Comparison of ENCODE assay signal across 9 cellular contexts in genomic region chr4:76090241-76090691, GRCh38. TPM values are rescaled to one million over a fixed set of nuclear protein-coding genes. Genes with fewer than 3 reads are reported as not detected.
A peak's percentile ranks its signal among the peaks of the same experiment; 100 is the strongest.
DNase-seq lines count a peak whose midpoint lies in the region; ATAC-seq and TF ChIP-seq lines count a peak whose summit lies in the region.
"Had no signal": no experiment of that assay in that cellular context is flagged by ENCODE, and none has a peak within 500 bp of the region (broad histone marks: within the 10 kb centered on the region; RNA-seq: fewer than 3 reads in every experiment).

No MANE protein-coding gene starts in this region.

- peak; percentile 48 for ATAC-seq in GM18870 (IDR thresholded peaks at IDR 0.05; ENCODE audit: unreplicated experiment)
- peak; percentile 94 to 97 (median 94) for ATAC-seq in natural killer cell
- no peak for ATAC-seq in HG02610 (IDR thresholded peaks at IDR 0.05; ENCODE audit: unreplicated experiment)

- peak overlapping the region; percentile 35 to 65 for H3K27ac Mint-ChIP-seq in natural killer cell

- no peak overlapping the region for H3K4me3 ChIP-seq in choroid plexus epithelial cell (ENCODE audit: low read depth, low read length)
- H3K4me3 ChIP-seq: SJSA1 had no signal

- no peaks in the 10 kb centered on the region for H3K36me3 Mint-ChIP-seq in natural killer cell

- H3K4me1 Mint-ChIP-seq in natural killer cell = peaks cover 5 to 11% of the 10 kb centered on the region in 2 donors

- TF ChIP-seq CTCF in choroid plexus epithelial cell (conservative IDR thresholded peaks at IDR 0.05; ENCODE audit: low read depth, low read length) (no peak), natural killer cell (IDR thresholded peaks at IDR 0.05) (no peak)

- intact Hi-C loops in natural killer cell (cut with micrococcal nuclease) = no loop called here

- no peaks in the 10 kb centered on the region for H3K9me3 Mint-ChIP-seq in natural killer cell

- H3K4me3 Mint-ChIP-seq in natural killer cell = no peak overlapping the region

- H3K27me3 Mint-ChIP-seq in natural killer cell (ENCODE audit: low read depth in 2 of 2) = peaks cover 0 to 5% of the 10 kb centered on the region in 2 donors

- DNase-seq in M059J (ENCODE audit: low read depth) (peak; percentile 78), choroid plexus epithelial cell (ENCODE audit: low read depth) (peak; percentile 97), natural killer cell (no peak), LoVo (ENCODE audit: low spot score) (no peak), COLO668 (lab: John Stamatoyannopoulos, UW; ENCODE audit: unreplicated experiment) (no peak), SW480 (ENCODE audit: low spot score) (no peak)

RNA-seq across cellular contexts. Expression of gene ART3, which starts 15.8 kb away (rescaled TPM):
- not detected in 2 replicates for total RNA-seq in M059J (2014; rRNA removed; shearing (Covaris generic))
- not detected for total RNA-seq in natural killer cell

RNA-seq across cellular contexts. Expression of gene CXCL11, which starts 54.4 kb away (rescaled TPM):
- 0.37 and 0.74 TPM in 2 replicates for total RNA-seq in M059J (2014; rRNA removed; shearing (Covaris generic))
- not detected for total RNA-seq in natural killer cell
- total RNA-seq: SJSA1 had no signal

RNA-seq across cellular contexts. Expression of gene NUP54, which starts 57.9 kb away (rescaled TPM):
- 55.4 and 59.2 TPM in 2 replicates for total RNA-seq in M059J (2014; rRNA removed; shearing (Covaris generic))
- 100 to 1,000 TPM; 102 to 114 (median 108) TPM for total RNA-seq in natural killer cell

Comparison
In these comparisons a context has a peak if more than half of its experiments do, and no peak if none do; other contexts are left out.
1. DNase-seq: peak in M059J (single experiment) and choroid plexus epithelial cell (single experiment); none in natural killer cell (single experiment), LoVo (single experiment), COLO668 (single experiment) and SW480 (single experiment).